ENCODE assay signal across 21 cellular contexts in genomic region chr2:147588191-147588590, GRCh38.
DNase-seq lines count a peak whose midpoint lies in the region; ATAC-seq, FAIRE-seq and TF ChIP-seq lines count a peak whose summit lies in the region.
"Had no signal": no experiment of that assay in that cellular context is flagged by ENCODE, and none has a peak within 500 bp of the region (broad histone marks: within the 10 kb centered on the region; RNA-seq: fewer than 3 reads in every experiment).

No MANE protein-coding gene starts in this region.

- no peak for TF ChIP-seq CTCF in sigmoid colon (IDR thresholded peaks at IDR 0.05)
- no peak for TF ChIP-seq CTCF in activated CD8-positive, alpha-beta T cell treated with anti-CD3 and anti-CD28 coated beads for 36 hours (IDR thresholded peaks at IDR 0.05)

- no peak overlapping the region for H3K4me3 ChIP-seq in sigmoid colon
- H3K4me3 ChIP-seq: K562, thoracic aorta had no signal

- H3K4me1 ChIP-seq in sigmoid colon, result peaks cover 0 to 24% (median 10%) of the 10 kb centered on the region in 4 donors
- H3K4me1 ChIP-seq: BE2C had no signal

- no peak for TF ChIP-seq POLR2A in H54 (IDR thresholded peaks at IDR 0.05; ENCODE audit: low read depth, low read length)
- no peak for TF ChIP-seq POLR2A in sigmoid colon (IDR thresholded peaks at IDR 0.05)

- 79 to 86% methylated on average over 2 of the region's 2 CpGs for WGBS in sigmoid colon, 2 donors

- peak; percentile 35 for DNase-seq in H54 (ENCODE audit: insufficient read length, low spot score)
- DNase-seq in amniotic epithelial cell (ENCODE audit: low read depth), result peak; percentile 70
- peak; percentile 41 for DNase-seq in glomerular visceral epithelial cell (ENCODE audit: extremely low spot score)
- no peak for DNase-seq in sigmoid colon
- no peak for DNase-seq in G401 (ENCODE audit: low spot score)
- DNase-seq in activated CD8-positive, alpha-beta T cell treated with anti-CD3 and anti-CD28 coated beads for 36 hours, result no peak
- DNase-seq in RPMI8226, result no peak
- DNase-seq in DMS 273 treated with DMSO at 0.1 percent for 48 hours (lab: John Stamatoyannopoulos, UW), result no peak
- DNase-seq: activated CD8-positive, alpha-beta T cell treated with anti-CD3 and anti-CD28 coated beads, Interleukin-2, amount 10 ng/mL, durations not matched to agents 7 days and 5 days; BE2C; glutamatergic neuron; HFFc6; immature natural killer cell; midbrain; NCI-H1105; NK-92 treated with Interleukin-12 subunit alpha and Interleukin-12 subunit beta, amount 100 ng/mL, for 24 hours; SHP77; small intestine had no signal

- ATAC-seq in activated CD8-positive, alpha-beta T cell treated with anti-CD3 and anti-CD28 coated beads for 36 hours, result no peak
- ATAC-seq: activated CD8-positive, alpha-beta T cell treated with anti-CD3 and anti-CD28 coated beads, Interleukin-2, amount 10 ng/mL, durations not matched to agents 7 days and 5 days; K562 had no signal

- in situ Hi-C loops in G401 (cut with HindIII; ENCODE audit: low sequenced_read_pairs), result no loop called here

- no peaks in the 10 kb centered on the region for H3K36me3 Mint-ChIP-seq in activated CD8-positive, alpha-beta T cell treated with anti-CD3 and anti-CD28 coated beads for 36 hours (ENCODE audit: low read depth)

- peaks cover 5% of the 10 kb centered on the region for H3K9me3 Mint-ChIP-seq in activated CD8-positive, alpha-beta T cell treated with anti-CD3 and anti-CD28 coated beads for 36 hours

- no peaks in the 10 kb centered on the region for H3K27me3 ChIP-seq in sigmoid colon
- H3K27me3 ChIP-seq: BE2C had no signal

- H3K4me1 Mint-ChIP-seq in activated CD8-positive, alpha-beta T cell treated with anti-CD3 and anti-CD28 coated beads for 36 hours (ENCODE audit: low read depth), result no peaks in the 10 kb centered on the region
- H3K4me1 Mint-ChIP-seq: immature natural killer cell had no signal

- peak; percentile 81 for FAIRE-seq in H54 (lab: Jason Lieb, UNC)
- FAIRE-seq: K562, small intestine had no signal

- no peaks in the 10 kb centered on the region for H3K36me3 ChIP-seq in sigmoid colon
- H3K36me3 ChIP-seq: BE2C, thoracic aorta had no signal

- no peak overlapping the region for H3K4me3 Mint-ChIP-seq in activated CD8-positive, alpha-beta T cell treated with anti-CD3 and anti-CD28 coated beads for 36 hours
- H3K4me3 Mint-ChIP-seq: activated CD8-positive, alpha-beta T cell treated with anti-CD3 and anti-CD28 coated beads, Interleukin-2, amount 10 ng/mL, durations not matched to agents 7 days and 5 days; activated T-helper 1 cell treated with anti-CD3 and anti-CD28 coated beads, Interleukin-12 subunit alpha, Interleukin-12 subunit beta, Interleukin-2, Interleukin-4 antibody, amounts not matched to agents 30 ng/mL and 10 ng/mL and 1 ng/mL, durations not matched to agents 14 hours and 24 hours and 36 hours; HFFc6; immature natural killer cell had no signal

- no peak for TF ChIP-seq EP300 in sigmoid colon (IDR thresholded peaks at IDR 0.05)

- H3K27me3 Mint-ChIP-seq in activated CD8-positive, alpha-beta T cell treated with anti-CD3 and anti-CD28 coated beads for 36 hours, result peaks cover 3% of the 10 kb centered on the region

- no peaks in the 10 kb centered on the region for H3K9me3 ChIP-seq in sigmoid colon
- H3K9me3 ChIP-seq: BE2C had no signal

- no peak overlapping the region for H3K27ac Mint-ChIP-seq in activated CD8-positive, alpha-beta T cell treated with anti-CD3 and anti-CD28 coated beads for 36 hours
- H3K27ac Mint-ChIP-seq: activated CD8-positive, alpha-beta T cell treated with anti-CD3 and anti-CD28 coated beads, Interleukin-2, amount 10 ng/mL, durations not matched to agents 7 days and 5 days; activated T-helper 1 cell treated with anti-CD3 and anti-CD28 coated beads, Interleukin-12 subunit alpha, Interleukin-12 subunit beta, Interleukin-2, Interleukin-4 antibody, amounts not matched to agents 30 ng/mL and 10 ng/mL and 1 ng/mL, durations not matched to agents 14 hours and 24 hours and 36 hours; HFFc6; immature natural killer cell had no signal

- intact Hi-C loops in sigmoid colon (cut with DNase I), result no loop called here
- intact Hi-C loops in activated CD8-positive, alpha-beta T cell treated with anti-CD3 and anti-CD28 coated beads for 36 hours (cut with micrococcal nuclease), result no loop called here

- H3K27ac ChIP-seq in sigmoid colon, result peak overlapping the region in 3 of 4 donors; percentile 29 to 52 (median 32)
- H3K27ac ChIP-seq: thoracic aorta had no signal

- CTCF ChIA-PET in activated CD8-positive, alpha-beta T cell treated with anti-CD3 and anti-CD28 coated beads for 36 hours (lab: Charles Lee), result no interaction called here

- POLR2A ChIA-PET in activated CD8-positive, alpha-beta T cell treated with anti-CD3 and anti-CD28 coated beads for 36 hours (lab: Charles Lee), result no interaction called here

Comparison
In these comparisons a context has a peak if more than half of its experiments do, and no peak if none do; other contexts are left out.
1. DNase-seq: peak in H54 (single experiment), amniotic epithelial cell (single experiment) and glomerular visceral epithelial cell (single experiment); none in sigmoid colon (single experiment), G401 (single experiment), activated CD8-positive, alpha-beta T cell treated with anti-CD3 and anti-CD28 coated beads for 36 hours (single experiment), RPMI8226 (single experiment) and DMS 273 treated with DMSO at 0.1 percent for 48 hours (single experiment).